Comparison of ENCODE assay signal across 14 cellular contexts in the genomic region with DNA sequence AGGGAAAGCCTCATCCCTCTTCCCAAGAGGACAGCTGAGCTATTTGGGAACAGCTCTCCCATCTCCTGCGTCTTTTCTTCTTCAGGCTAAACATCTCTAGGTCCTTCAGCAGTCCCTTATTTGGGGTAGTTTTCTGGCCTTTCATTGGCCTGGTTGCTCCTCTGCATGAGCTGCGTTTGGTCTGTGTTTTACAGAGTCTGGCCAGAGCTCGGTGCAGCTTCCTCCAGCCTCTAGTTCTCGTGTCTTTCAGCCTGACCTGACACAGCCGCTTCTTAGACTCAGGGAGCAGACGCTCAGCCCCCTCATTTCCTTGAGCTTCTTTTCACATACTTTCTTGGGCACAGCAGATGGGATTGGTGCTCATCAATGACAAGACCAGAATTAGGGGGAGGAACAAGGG. TPM values are rescaled to one million over a fixed set of nuclear protein-coding genes. Genes with fewer than 3 reads are reported as not detected.
"Had no signal": no experiment of that assay in that cellular context is flagged by ENCODE, and none has a peak within 500 bp of the region (broad histone marks: within the 10 kb centered on the region; RNA-seq: fewer than 3 reads in every experiment).

No MANE protein-coding gene starts in this region.

- H3K4me1 ChIP-seq: transverse colon had no signal

- ATAC-seq: left lung, T-cell had no signal

- H3K36me3 ChIP-seq: left lung, ovary, transverse colon had no signal

- H3K9ac ChIP-seq: SK-N-SH had no signal

- H3K4me2 ChIP-seq: hepatocyte, SK-N-SH had no signal

- DNase-seq: activated CD4-positive, alpha-beta T cell treated with anti-CD3 and anti-CD28 coated beads, Interleukin-2, amount 50 U/mL, for 4 hours; activated CD4-positive, CD25-positive, alpha-beta regulatory T cell treated with anti-CD3 and anti-CD28 coated beads, Interleukin-2, amount 50 U/mL, for 72 hours; activated naive CD4-positive, alpha-beta T cell treated with anti-CD3 and anti-CD28 coated beads for 36 hours; dorsolateral prefrontal cortex; left lung; SK-N-SH; stimulated activated naive CD4-positive, alpha-beta T cell; T-cell; T-helper 9 cell; transverse colon had no signal

- H2AFZ ChIP-seq: hepatocyte had no signal

- H3K9me3 ChIP-seq: left lung, ovary, SK-N-SH, transverse colon had no signal

- H3K4me3 ChIP-seq: dorsolateral prefrontal cortex, hepatocyte, left lung, ovary, transverse colon had no signal

- H3K27ac ChIP-seq: dorsolateral prefrontal cortex, hepatocyte, left lung, ovary, transverse colon had no signal

- H3K27me3 ChIP-seq: dorsolateral prefrontal cortex, hepatocyte, left lung, ovary had no signal

RNA-seq across cellular contexts. Expression of a gene that starts 13.5 kb away (rescaled TPM):
- total RNA-seq: activated naive CD4-positive, alpha-beta T cell treated with anti-CD3 and anti-CD28 coated beads for 36 hours; activated T-helper 2 cell treated with anti-CD3 and anti-CD28 coated beads, Interferon-gamma antibody, Interleukin-2, Interleukin-4, amounts not matched to agents 10 μg/mL and 5 μg/mL and 100 μg/mL, durations not matched to agents 14 hours and 24 hours and 36 hours; hepatocyte; ovary; subcutaneous adipose tissue; T-cell; transverse colon had no signal
